ENCODE assay signal across 26 cellular contexts in the genomic region with DNA sequence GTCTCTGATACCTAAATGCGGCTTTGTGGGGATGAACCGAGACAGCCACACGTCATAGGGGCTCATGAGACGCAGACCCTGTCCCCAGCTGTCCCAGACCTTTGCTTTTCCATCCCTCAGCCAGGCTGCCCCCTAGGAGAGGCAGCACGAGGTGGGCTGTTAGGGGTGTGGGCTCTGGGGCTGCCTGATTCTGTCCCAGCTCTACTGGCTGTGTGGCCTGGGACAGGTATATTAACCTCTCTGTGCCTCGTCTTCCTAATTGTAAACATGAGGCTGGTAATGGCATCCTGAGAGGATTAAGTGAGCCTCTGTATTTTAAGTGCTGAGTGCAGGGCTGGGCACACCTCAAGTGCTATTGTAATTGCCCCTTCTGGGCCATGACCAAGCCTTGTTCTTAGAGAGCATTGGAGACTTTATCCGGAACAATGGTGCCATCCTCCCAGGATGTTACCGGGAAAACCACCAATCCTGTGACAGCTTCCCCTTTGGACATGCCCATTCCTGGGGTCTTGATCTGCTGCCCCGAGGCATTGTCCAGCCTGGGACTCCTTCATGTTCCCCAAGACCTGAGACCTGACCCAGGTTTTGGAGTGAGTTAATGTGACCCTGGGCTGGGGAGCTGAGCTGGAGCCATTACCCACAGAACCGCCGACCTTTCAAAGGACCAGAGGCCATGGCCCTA. TPM values are rescaled to one million over a fixed set of nuclear protein-coding genes. Genes with fewer than 3 reads are reported as not detected.
DNase-seq lines count a peak whose midpoint lies in the region; ATAC-seq, FAIRE-seq and TF ChIP-seq lines count a peak whose summit lies in the region.
"Had no signal": no experiment of that assay in that cellular context is flagged by ENCODE, and none has a peak within 500 bp of the region (broad histone marks: within the 10 kb centered on the region; RNA-seq: fewer than 3 reads in every experiment).

No MANE protein-coding gene starts in this region.

- H2AFZ ChIP-seq in HepG2 (ENCODE audit: low read length): no peak overlapping the region

- no peaks in the 10 kb centered on the region for H3K9me3 ChIP-seq in HepG2 (ENCODE audit: low read length)
- no peaks in the 10 kb centered on the region for H3K9me3 ChIP-seq in right lobe of liver
- no peaks in the 10 kb centered on the region for H3K9me3 ChIP-seq in gastrocnemius medialis
- no peaks in the 10 kb centered on the region for H3K9me3 ChIP-seq in uterus
- H3K9me3 ChIP-seq: adrenal gland, gastroesophageal sphincter, neutrophil, thoracic aorta had no signal

- H3K4me1 ChIP-seq in HepG2 (ENCODE audit: insufficient read depth, low read length): peaks cover 56% of the 10 kb centered on the region
- peaks cover 0 to 16% (median 0%) of the 10 kb centered on the region in 4 donors for H3K4me1 ChIP-seq in right lobe of liver
- peaks cover 0 to 5% of the 10 kb centered on the region in 2 donors for H3K4me1 ChIP-seq in gastrocnemius medialis
- no peaks in the 10 kb centered on the region for H3K4me1 ChIP-seq in uterus

- BruUV-seq in HepG2 (replicated peaks; lab: Mats Ljungman, UMichigan): no TSS peak

- no peak for TF ChIP-seq EP300 in HepG2 (IDR thresholded peaks at IDR 0.05; ENCODE audit: low read depth in 2 of 2, low read length in 2 of 2)
- TF ChIP-seq EP300 in HepG2 (CRISPR knock-in tag; IDR thresholded peaks at IDR 0.05; ENCODE audit: borderline replicate concordance): no peak

- H3K27me3 ChIP-seq in HepG2 (ENCODE audit: control insufficient read depth in 1 of 2, insufficient read depth in 2 of 2, low read length in 2 of 2) (no peaks in the 10 kb centered on the region), right lobe of liver (no peaks in the 10 kb centered on the region), gastrocnemius medialis (peaks cover 0 to under 1% (median 0%) of the 10 kb centered on the region in 3 donors), uterus (no peaks in the 10 kb centered on the region)
- H3K27me3 ChIP-seq: adrenal gland had no signal

- no peak for FAIRE-seq in HepG2 (lab: Jason Lieb, UNC)
- FAIRE-seq: G401.6 had no signal

- ATAC-seq in HepG2: no peak
- no peak for ATAC-seq in right lobe of liver
- ATAC-seq in gastrocnemius medialis: no peak
- ATAC-seq in HG03039 (IDR thresholded peaks at IDR 0.05; ENCODE audit: unreplicated experiment): no peak
- ATAC-seq in HG02981 (IDR thresholded peaks at IDR 0.05; ENCODE audit: unreplicated experiment): no peak
- ATAC-seq in GM18907 (IDR thresholded peaks at IDR 0.05; ENCODE audit: unreplicated experiment): no peak
- ATAC-seq: gastroesophageal sphincter, left colon, WTC11 had no signal

- H3K4me2 ChIP-seq in HepG2 (ENCODE audit: low read depth, low read length): no peak overlapping the region
- H3K4me2 ChIP-seq: KMS-11 had no signal

- CTCF ChIA-PET in HepG2 (lab: Yijun Ruan, JAX; ENCODE audit: low intra/inter-chr PET ratio, low total read pairs): interaction anchor here (1.2 kb wide), 1 partner anchor 14 kb away, joined by 5 read pairs; no protein-coding TSS in a partner anchor

- in situ Hi-C loops in HepG2 (cut with HindIII; ENCODE audit: extremely low pct_ligation_motif_present, low pct_unique_long_range_greater_than_20kb) (no loop called here), gastrocnemius medialis (cut with MboI; ENCODE audit: low sequenced_read_pairs in 4 of 4) (no loop called here)

- H3K36me3 ChIP-seq in HepG2 (replicated peaks in 1 of 2; ENCODE audit: control insufficient read depth in 1 of 2, insufficient read depth in 2 of 2, low read length in 2 of 2) (no peaks in the 10 kb centered on the region), right lobe of liver (no peaks in the 10 kb centered on the region), gastrocnemius medialis (no peaks in the 10 kb centered on the region), uterus (no peaks in the 10 kb centered on the region)
- H3K36me3 ChIP-seq: adrenal gland, gastroesophageal sphincter, neutrophil, thoracic aorta had no signal

- H4K20me1 ChIP-seq in HepG2 (ENCODE audit: insufficient read depth, low read length): no peaks in the 10 kb centered on the region

- 88% methylated on average over 11 of the region's 11 CpGs for WGBS in HepG2 (ENCODE audit: low lambda C conversion rate)
- WGBS in right lobe of liver (ENCODE audit: insufficient coverage, low coverage, low lambda C conversion rate, missing lambda C conversion rate): 95% methylated on average over 5 of the region's 11 CpGs

- DNase-seq in HepG2 (ENCODE audit: low spot score): no peak
- no peak for DNase-seq in right lobe of liver
- DNase-seq in gastrocnemius medialis: no peak
- no peak for DNase-seq in uterus
- DNase-seq: activated CD4-positive, alpha-beta memory T cell treated with anti-CD3 and anti-CD28 coated beads for 36 hours; activated gamma-delta T cell treated with Interleukin-2 at 50 U/mL for 16 hours; central memory CD4-positive, alpha-beta T cell; DMS 273 treated with DMSO at 0.1 percent for 48 hours; left colon; NCI-H1930; stimulated activated CD4-positive, alpha-beta T cell treated with anti-CD3 and anti-CD28 coated beads, Interleukin-15, amount 100 ng/mL, for 24 hours; T-helper 9 cell had no signal

- intact Hi-C loops in HepG2 (cut with micrococcal nuclease; ENCODE audit: unreplicated experiment): no loop called here
- intact Hi-C loops in right lobe of liver (cut with DNase I): no loop called here
- intact Hi-C loops in gastrocnemius medialis (cut with DNase I; ENCODE audit: low total_unique reads): loop anchor here (2.0 kb wide), 1 partner anchor 13 kb away; no protein-coding TSS in a partner anchor
- intact Hi-C loops in uterus (cut with DNase I; ENCODE audit: low total_unique reads): no loop called here

- POLR2A ChIA-PET in HepG2 (lab: Yijun Ruan, JAX): interaction anchor here (3.9 to 6.9 kb wide), 2 partner anchors 12 to 26 kb away, joined by 33 to 127 read pairs; no protein-coding TSS in a partner anchor

- H3K27ac ChIP-seq in HepG2 (ENCODE audit: extremely low read length, insufficient read depth, low read length) (no peak overlapping the region), right lobe of liver (no peak overlapping the region), cingulate gyrus (ENCODE audit: low read depth, low read length) (peak overlapping the region; percentile 75), gastrocnemius medialis (peak overlapping the region; percentile 66 to 80 (median 76)), uterus (peak overlapping the region; percentile 40 to 57)
- H3K27ac ChIP-seq: KMS-11, neutrophil, thoracic aorta had no signal

- H3K4me3 ChIP-seq in HepG2 (replicated peaks in 1 of 3; ENCODE audit: insufficient read depth in 1 of 3, low read depth in 2 of 3, low read length in 3 of 3) (no peak overlapping the region), right lobe of liver (no peak overlapping the region), gastrocnemius medialis (no peak overlapping the region), uterus (no peak overlapping the region)
- H3K4me3 ChIP-seq: adrenal gland, gastroesophageal sphincter, thoracic aorta had no signal

- TF ChIP-seq RAD21 in HepG2 (CRISPR knock-in tag; IDR thresholded peaks at IDR 0.05): no peak

- H3K79me2 ChIP-seq in HepG2 (ENCODE audit: insufficient read depth, low read length): no peaks in the 10 kb centered on the region

- TF ChIP-seq CTCF in HepG2 (CRISPR knock-in tag; IDR thresholded peaks at IDR 0.05): no peak
- TF ChIP-seq CTCF in right lobe of liver (IDR thresholded peaks at IDR 0.05): no peak
- no peak for TF ChIP-seq CTCF in gastrocnemius medialis (IDR thresholded peaks at IDR 0.05 in 4 of 5, conservative IDR thresholded peaks at IDR 0.05 in 1 of 5)
- TF ChIP-seq CTCF in uterus (IDR thresholded peaks at IDR 0.05): no peak

- H3K9ac ChIP-seq in HepG2 (ENCODE audit: insufficient read depth, low read depth, low read length): no peak overlapping the region
- H3K9ac ChIP-seq: KMS-11 had no signal

- TF ChIP-seq POLR2A in HepG2 (IDR thresholded peaks at IDR 0.05; ENCODE audit: insufficient read depth in 1 of 2, low read depth in 2 of 2, low read length in 2 of 2) (no peak), right lobe of liver (IDR thresholded peaks at IDR 0.05) (no peak), gastrocnemius medialis (IDR thresholded peaks at IDR 0.05) (no peak), uterus (IDR thresholded peaks at IDR 0.05) (no peak)

RNA-seq across cellular contexts. Expression of gene ADGRG1, which starts 5.1 kb away (rescaled TPM):
- total RNA-seq in HepG2 (2016; rRNA removed; fragmentation: Illumina TruSeq; extraction: Trizol) (2.8 and 5.9 TPM in 2 replicates), right lobe of liver (1 to 10 TPM; 1.8 to 4.2 (median 3.4) TPM), gastrocnemius medialis (10 to 100 TPM in 3 of 4 donors, 1 to 10 TPM in 1; 9.8 to 14.6 (median 13.3) TPM), uterus (10 to 100 TPM in 1 of 4 donors, 1 to 10 TPM in 3; 6.5 to 87.0 (median 7.8) TPM)
- total RNA-seq in HepG2 (2016; cell fraction: cytosol; rRNA removed; fragmentation: Illumina TruSeq; extraction: Trizol; ENCODE audit: low read depth): 1.1 and 2.0 TPM in 2 replicates
- total RNA-seq in HepG2 (2016; cell fraction: insoluble cytoplasmic fraction; rRNA removed; fragmentation: Illumina TruSeq; extraction: Trizol): 2.8 and 5.0 TPM in 2 replicates
- 3.1 and 3.2 TPM in 2 replicates for total RNA-seq in HepG2 (2016; cell fraction: membrane; rRNA removed; fragmentation: Illumina TruSeq; extraction: Trizol)
- 7.2 and 8.0 TPM in 2 replicates for total RNA-seq in HepG2 (2016; cell fraction: nucleus; rRNA removed; fragmentation: Illumina TruSeq; extraction: Trizol)
- 2.7 and 3.3 TPM in 2 replicates for polyA plus RNA-seq in HepG2 (2011; rRNA removed)
- polyA plus RNA-seq in HepG2 (2011; cell fraction: cytosol; rRNA removed): 1.8 and 2.1 TPM in 2 replicates
- 5.0 and 7.4 TPM in 2 replicates for polyA plus RNA-seq in HepG2 (2011; cell fraction: nucleus; rRNA removed)
- 2.3 and 3.3 TPM in 2 replicates for polyA plus RNA-seq in HepG2 (2012)
- polyA plus RNA-seq in HepG2 (2016; cell fraction: cytosol; fragmentation: Illumina TruSeq; extraction: Trizol; ENCODE audit: low read depth): 0.83 and 1.3 TPM in 2 replicates
- 2.4 and 5.1 TPM in 2 replicates for polyA plus RNA-seq in HepG2 (2016; cell fraction: insoluble cytoplasmic fraction; fragmentation: Illumina TruSeq; extraction: Trizol; ENCODE audit: low read depth)
- polyA plus RNA-seq in HepG2 (2016; cell fraction: membrane; fragmentation: Illumina TruSeq; extraction: Trizol; ENCODE audit: low read depth): 2.8 and 3.2 TPM in 2 replicates
- 14.1 and 15.0 TPM in 2 replicates for polyA plus RNA-seq in HepG2 (2016; cell fraction: nucleus; fragmentation: Illumina TruSeq; extraction: Trizol; ENCODE audit: insufficient read depth, low read depth)
- polyA minus RNA-seq in HepG2 (2011; rRNA and poly(A)+ RNA removed; ENCODE audit: low replicate concordance): 4.0 and 29.5 TPM in 2 replicates
- 1.8 and 1.9 TPM in 2 replicates for polyA minus RNA-seq in HepG2 (2011; cell fraction: cytosol; rRNA and poly(A)+ RNA removed)
- polyA minus RNA-seq in HepG2 (2011; cell fraction: nucleus; rRNA and poly(A)+ RNA removed): 2.4 and 2.8 TPM in 2 replicates

RNA-seq across cellular contexts. Expression of gene ADGRG3, which starts 34.6 kb away (rescaled TPM):
- total RNA-seq in HepG2 (2016; rRNA removed; fragmentation: Illumina TruSeq; extraction: Trizol) (1.0 and 2.7 TPM in 2 replicates), right lobe of liver (1 to 10 TPM in 1 of 6 experiments, under 1 TPM in 5; 0.37 to 1.6 (median 0.83) TPM), gastrocnemius medialis (under 1 TPM in 1 of 4 donors, not detected in 3; 0.71 TPM), uterus (1 to 10 TPM in 3 of 4 donors, not detected in 1; 1.0 to 3.2 (median 2.5) TPM)
- total RNA-seq in HepG2 (2016; cell fraction: cytosol; rRNA removed; fragmentation: Illumina TruSeq; extraction: Trizol; ENCODE audit: low read depth): 0.79 and 1.1 TPM in 2 replicates
- total RNA-seq in HepG2 (2016; cell fraction: insoluble cytoplasmic fraction; rRNA removed; fragmentation: Illumina TruSeq; extraction: Trizol): 1.1 and 2.2 TPM in 2 replicates
- total RNA-seq in HepG2 (2016; cell fraction: membrane; rRNA removed; fragmentation: Illumina TruSeq; extraction: Trizol): 1.0 and 1.5 TPM in 2 replicates
- total RNA-seq in HepG2 (2016; cell fraction: nucleus; rRNA removed; fragmentation: Illumina TruSeq; extraction: Trizol): 2.3 and 2.7 TPM in 2 replicates
- 11.8 and 13.6 TPM in 2 replicates for polyA plus RNA-seq in HepG2 (2011; rRNA removed)
- polyA plus RNA-seq in HepG2 (2011; cell fraction: cytosol; rRNA removed): 10.8 and 11.2 TPM in 2 replicates
- polyA plus RNA-seq in HepG2 (2011; cell fraction: nucleus; rRNA removed): 21.1 and 23.7 TPM in 2 replicates
- polyA plus RNA-seq in HepG2 (2012): 5.8 and 8.1 TPM in 2 replicates
- 0.49 and 0.54 TPM in 2 replicates for polyA plus RNA-seq in HepG2 (2016; cell fraction: cytosol; fragmentation: Illumina TruSeq; extraction: Trizol; ENCODE audit: low read depth)
- 1.3 TPM in 2 replicates for polyA plus RNA-seq in HepG2 (2016; cell fraction: insoluble cytoplasmic fraction; fragmentation: Illumina TruSeq; extraction: Trizol; ENCODE audit: low read depth)
- polyA plus RNA-seq in HepG2 (2016; cell fraction: membrane; fragmentation: Illumina TruSeq; extraction: Trizol; ENCODE audit: low read depth): 0.65 and 1.0 TPM in 2 replicates
- polyA plus RNA-seq in HepG2 (2016; cell fraction: nucleus; fragmentation: Illumina TruSeq; extraction: Trizol; ENCODE audit: insufficient read depth, low read depth): 5.4 and 6.5 TPM in 2 replicates
- 0.91 and 31.9 TPM in 2 replicates for polyA minus RNA-seq in HepG2 (2011; rRNA and poly(A)+ RNA removed; ENCODE audit: low replicate concordance)
- polyA minus RNA-seq in HepG2 (2011; cell fraction: cytosol; rRNA and poly(A)+ RNA removed): 4.7 and 5.3 TPM in 2 replicates
- 8.9 and 10.4 TPM in 2 replicates for polyA minus RNA-seq in HepG2 (2011; cell fraction: nucleus; rRNA and poly(A)+ RNA removed)
- total RNA-seq: activated CD4-positive, alpha-beta memory T cell treated with anti-CD3 and anti-CD28 coated beads for 36 hours; renal cortical epithelial cell; RPMI7951 had no signal
- polyA plus RNA-seq: AG04450 had no signal

Comparison
In these comparisons a context has a peak if more than half of its experiments do, and no peak if none do; other contexts are left out.
1. H3K27ac ChIP-seq: peak in cingulate gyrus (single experiment), gastrocnemius medialis (4 of 4) and uterus (2 of 2); none in HepG2 (single experiment) and right lobe of liver (0 of 3).